Comparison of ENCODE assay signal across 17 cellular contexts in genomic region chrX:7084841-7085240, GRCh38.
"Had no signal": no experiment of that assay in that cellular context is flagged by ENCODE, and none has a peak within 500 bp of the region (broad histone marks: within the 10 kb centered on the region; RNA-seq: fewer than 3 reads in every experiment).

No MANE protein-coding gene starts in this region.

- H3K4me3 ChIP-seq: gastroesophageal sphincter, testis, upper lobe of right lung had no signal

- H3K27ac ChIP-seq: brain microvascular endothelial cell, epithelial cell of prostate, gastroesophageal sphincter, parathyroid adenoma, testis, upper lobe of right lung had no signal

- H3K27me3 ChIP-seq: brain microvascular endothelial cell, gastroesophageal sphincter, testis, upper lobe of right lung had no signal

- ATAC-seq: left ventricle myocardium superior had no signal

- DNase-seq: activated CD4-positive, alpha-beta T cell treated with anti-CD3 and anti-CD28 coated beads, Interleukin-2, amount 10 ng/mL, durations not matched to agents 7 days and 5 days; activated CD4-positive, CD25-positive, alpha-beta regulatory T cell; activated effector memory CD4-positive, alpha-beta T cell treated with Interleukin-2 at 50 U/mL for 16 hours; amygdala; brain microvascular endothelial cell; effector memory CD8-positive, alpha-beta T cell; left ventricle myocardium superior; stimulated activated CD4-positive, alpha-beta T cell treated with anti-CD3 and anti-CD28 coated beads, Interleukin-4, amount 100 ng/mL, for 1 hour; stimulated activated CD8-positive, alpha-beta memory T cell treated with anti-CD3 and anti-CD28 coated beads, Interleukin-4, amount 100 ng/mL, for 48 hours; testis; upper lobe of right lung had no signal

- H3K79me2 ChIP-seq: parathyroid adenoma had no signal

- H2AFZ ChIP-seq: parathyroid adenoma had no signal

- H3K4me1 ChIP-seq: gastroesophageal sphincter, parathyroid adenoma, testis, upper lobe of right lung had no signal

- FAIRE-seq: TTC549 had no signal

- H3K36me3 ChIP-seq: gastroesophageal sphincter, upper lobe of right lung had no signal

- H3K9me3 Mint-ChIP-seq: activated CD4-positive, alpha-beta T cell treated with anti-CD3 and anti-CD28 coated beads, Interleukin-2, amount 10 ng/mL, durations not matched to agents 7 days and 5 days; activated naive CD4-positive, alpha-beta T cell treated with anti-CD3 and anti-CD28 coated beads, Interleukin-2, amount 50 U/mL, for 72 hours; effector memory CD8-positive, alpha-beta T cell; stimulated activated naive CD8-positive, alpha-beta T cell treated with anti-CD3 and anti-CD28 coated beads, Interleukin-15, Interleukin-2, amounts not matched to agents 100 ng/mL and 50 ng/mL, for 24 hours had no signal

- H3K9me3 ChIP-seq: gastroesophageal sphincter, testis, upper lobe of right lung had no signal

- H3K27me3 Mint-ChIP-seq: activated CD4-positive, alpha-beta T cell treated with anti-CD3 and anti-CD28 coated beads, Interleukin-2, amount 10 ng/mL, durations not matched to agents 7 days and 5 days; effector memory CD8-positive, alpha-beta T cell; stimulated activated naive CD8-positive, alpha-beta T cell treated with anti-CD3 and anti-CD28 coated beads, Interleukin-15, Interleukin-2, amounts not matched to agents 100 ng/mL and 50 ng/mL, for 24 hours had no signal

- H3K4me3 Mint-ChIP-seq: activated CD4-positive, alpha-beta T cell treated with anti-CD3 and anti-CD28 coated beads, Interleukin-2, amount 10 ng/mL, durations not matched to agents 7 days and 5 days had no signal
